8 cellular contexts compared by ENCODE assay signal in the genomic region with DNA sequence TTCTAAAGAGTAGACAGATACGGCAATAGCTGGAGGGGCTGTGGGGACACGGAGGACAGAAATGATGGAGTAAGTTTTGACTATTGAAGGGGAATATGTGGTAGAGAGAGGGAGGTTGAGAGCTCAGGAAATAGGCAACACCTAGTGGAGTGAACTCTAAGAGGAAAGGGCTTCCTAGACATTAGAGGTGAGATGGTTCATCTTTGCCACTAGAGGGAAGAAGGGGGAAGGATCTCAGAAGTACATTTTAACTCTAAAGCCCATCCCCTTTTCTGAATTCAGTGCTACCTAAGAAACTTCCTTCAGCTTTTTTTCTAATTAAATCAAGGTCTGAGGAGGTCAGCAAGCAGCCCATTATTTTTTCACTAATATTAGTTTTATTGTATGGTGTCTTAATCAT.
DNase-seq lines count a peak whose midpoint lies in the region; ATAC-seq and TF ChIP-seq lines count a peak whose summit lies in the region.

No MANE protein-coding gene starts in this region.

- no peaks in the 10 kb centered on the region for H3K27me3 ChIP-seq in suprapubic skin

- no peak for TF ChIP-seq EP300 in suprapubic skin (IDR thresholded peaks at IDR 0.05)

- no peaks in the 10 kb centered on the region for H3K36me3 ChIP-seq in suprapubic skin

- no peaks in the 10 kb centered on the region for H3K4me1 ChIP-seq in suprapubic skin

- no peaks in the 10 kb centered on the region for H3K9me3 ChIP-seq in suprapubic skin

- 49% methylated on average over 2 of the region's 2 CpGs for WGBS in suprapubic skin

- TF ChIP-seq CTCF in GM13977 (IDR thresholded peaks at IDR 0.05; ENCODE audit: extremely low read depth, insufficient read depth, missing control alignments) (peak; percentile 35), suprapubic skin (IDR thresholded peaks at IDR 0.05) (no peak)

- peak; percentile 82 for ATAC-seq in HG02870 (IDR thresholded peaks at IDR 0.05; ENCODE audit: unreplicated experiment)
- no peak for ATAC-seq in GM18517 (IDR thresholded peaks at IDR 0.05; ENCODE audit: unreplicated experiment)

- TF ChIP-seq POLR2A in suprapubic skin (IDR thresholded peaks at IDR 0.05), result no peak

- H3K4me3 ChIP-seq in suprapubic skin, result no peak overlapping the region

- H3K27ac ChIP-seq in suprapubic skin, result no peak overlapping the region

- in situ Hi-C loops in GM13977 (cut with MboI; ENCODE audit: low pct_unique_long_range_greater_than_20kb, low sequenced_read_pairs, unreplicated experiment), result no loop called here

- DNase-seq in GM13977 (ENCODE audit: low spot score) (peak; percentile 21), OCI-M1 (lab: John Stamatoyannopoulos, UW) (peak; percentile 45), kidney tubule cell (ENCODE audit: low spot score) (peak; percentile 55), GM03348 (ENCODE audit: low spot score) (no peak), DMS114 treated with DMSO at 0.1 percent for 48 hours (lab: John Stamatoyannopoulos, UW; ENCODE audit: unreplicated experiment) (no peak), suprapubic skin (ENCODE audit: low spot score in 2 of 2) (no peak)

Comparison
In these comparisons a context has a peak if more than half of its experiments do, and no peak if none do; other contexts are left out.
1. DNase-seq: peak in GM13977 (single experiment), OCI-M1 (single experiment) and kidney tubule cell (single experiment); none in GM03348 (single experiment), DMS114 treated with DMSO at 0.1 percent for 48 hours (single experiment) and suprapubic skin (0 of 2).